Comparison of ENCODE assay signal across 38 cellular contexts in the genomic region with DNA sequence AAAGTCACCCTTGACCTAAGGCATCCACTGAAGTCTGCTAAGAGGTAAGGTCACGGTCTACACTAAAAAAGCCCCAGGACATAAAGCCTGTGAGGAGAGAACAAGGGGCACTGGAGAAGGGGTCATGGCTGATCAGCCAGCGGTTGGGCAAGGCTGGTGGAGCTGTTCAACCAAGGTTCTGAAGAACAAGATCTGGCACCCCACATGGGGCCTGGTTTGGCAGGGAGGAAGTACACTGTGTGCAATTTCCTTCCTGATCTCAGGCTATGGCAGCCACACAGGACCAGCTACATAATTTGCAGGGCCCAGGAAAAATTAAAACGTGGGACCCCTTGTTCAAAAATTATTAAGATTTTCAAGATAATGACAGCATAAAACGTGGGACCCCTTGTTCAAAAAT.
"Had no signal": no experiment of that assay in that cellular context is flagged by ENCODE, and none has a peak within 500 bp of the region (broad histone marks: within the 10 kb centered on the region; RNA-seq: fewer than 3 reads in every experiment).

No MANE protein-coding gene starts in this region.

- H3K36me3 ChIP-seq: brain microvascular endothelial cell, SJCRH30, WERI-Rb-1 had no signal

- DNase-seq: activated CD4-positive, alpha-beta memory T cell treated with anti-CD3 and anti-CD28 coated beads, Interleukin-2, amount 10 ng/mL, durations not matched to agents 7 days and 5 days; activated CD4-positive, alpha-beta T cell treated with anti-CD3 and anti-CD28 coated beads for 1 hour; activated CD4-positive, alpha-beta T cell treated with anti-CD3 and anti-CD28 coated beads for 48 hours; activated CD4-positive, CD25-positive, alpha-beta regulatory T cell; activated CD8-positive, alpha-beta memory T cell treated with anti-CD3 and anti-CD28 coated beads for 24 hours; activated CD8-positive, alpha-beta memory T cell treated with anti-CD3 and anti-CD28 coated beads, Interleukin-2, amount 10 ng/mL, durations not matched to agents 7 days and 5 days; activated effector memory CD4-positive, alpha-beta T cell treated with anti-CD3 and anti-CD28 coated beads, Interleukin-2, amount 50 U/mL, for 16 hours; activated naive CD4-positive, alpha-beta T cell; activated naive CD4-positive, alpha-beta T cell treated with anti-CD3 and anti-CD28 coated beads, Interleukin-2, amount 50 U/mL, for 16 hours; activated naive CD8-positive, alpha-beta T cell treated with anti-CD3 and anti-CD28 coated beads for 36 hours; activated T-cell treated with anti-CD3 and anti-CD28 coated beads, Interleukin-2, amount 50 U/mL, for 1 hour; activated T-cell treated with anti-CD3 and anti-CD28 coated beads, Interleukin-2, amount 50 U/mL, for 72 hours; amniotic stem cell; aorta; brain microvascular endothelial cell; central memory CD4-positive, alpha-beta T cell; KBM-7; MM.1S; NCI-H1092 treated with DMSO at 0.1 percent for 48 hours; NCI-H1417; NCI-H146; NCI-H187; NCI-H2029 treated with DMSO at 0.1 percent for 48 hours; NCI-H2107; NCI-H2171; NCI-H510A; NCI-H526; NCI-H748 treated with DMSO at 0.1 percent for 48 hours; NK-92 treated with Interleukin-12 subunit alpha and Interleukin-12 subunit beta, amount 100 ng/mL, for 24 hours; OCI-M1; SHP77; SJCRH30; SW 1271; T-helper 1 cell; T-helper 2 cell; T-helper 9 cell; WERI-Rb-1 had no signal

- H3K27me3 ChIP-seq: brain microvascular endothelial cell, SJCRH30 had no signal

- H3K4me1 ChIP-seq: SJCRH30 had no signal

- H3K4me3 ChIP-seq: SJCRH30, SK-N-MC had no signal

- H3K9me3 ChIP-seq: SJCRH30 had no signal

- H3K27ac ChIP-seq: brain microvascular endothelial cell, SJCRH30, SK-N-MC, WERI-Rb-1 had no signal
